In the genomic region with DNA sequence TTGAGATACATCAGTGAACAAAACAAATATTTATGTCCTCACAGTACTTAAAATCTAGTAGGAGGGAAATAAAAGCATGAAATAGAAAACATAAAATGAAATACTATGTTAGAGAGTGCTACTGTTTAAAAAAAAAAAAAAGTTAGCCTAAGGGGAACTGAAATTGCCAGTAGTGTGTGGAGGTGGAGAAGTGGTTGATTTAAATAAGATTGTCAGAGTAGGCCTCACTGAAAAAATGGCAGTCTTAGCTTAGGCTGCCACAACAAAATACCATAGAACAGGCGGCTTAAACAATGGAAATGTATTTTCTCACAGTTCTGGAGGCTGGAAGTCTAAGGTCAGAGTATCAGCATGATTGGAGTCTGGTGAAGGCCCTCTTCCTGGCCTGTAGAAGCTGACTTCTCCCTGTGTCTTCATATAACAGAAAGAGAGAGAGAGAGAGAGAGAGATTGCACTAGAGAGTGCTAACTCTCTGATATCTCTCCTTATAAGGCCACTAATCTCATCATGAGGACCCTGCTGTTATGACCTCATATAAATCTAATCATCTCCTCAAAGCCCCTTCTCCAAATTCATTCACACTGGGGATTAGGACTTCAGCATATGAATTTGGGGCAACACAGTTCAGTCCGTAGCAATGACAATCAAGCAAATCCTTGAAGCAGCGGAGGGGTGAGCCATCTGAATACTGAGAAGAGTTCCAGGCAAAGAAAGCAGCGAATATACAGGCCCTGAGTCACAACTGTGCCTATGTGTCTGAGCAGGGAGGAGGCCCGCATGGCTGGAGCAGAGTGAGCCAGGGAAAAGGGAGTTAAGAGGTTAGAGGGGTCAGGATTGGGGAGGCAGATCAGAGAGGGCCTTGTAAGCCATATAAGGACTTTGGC, we compare ENCODE assay signal across 1 cellular context.
TF ChIP-seq lines count a peak whose summit lies in the region.

No MANE protein-coding gene starts in this region.

TF ChIP-seq in HepG2, 621 proteins besides CTCF, POLR2A, EP300 and RAD21 (continued from another document):
- TF ChIP-seq, protein P1, sequence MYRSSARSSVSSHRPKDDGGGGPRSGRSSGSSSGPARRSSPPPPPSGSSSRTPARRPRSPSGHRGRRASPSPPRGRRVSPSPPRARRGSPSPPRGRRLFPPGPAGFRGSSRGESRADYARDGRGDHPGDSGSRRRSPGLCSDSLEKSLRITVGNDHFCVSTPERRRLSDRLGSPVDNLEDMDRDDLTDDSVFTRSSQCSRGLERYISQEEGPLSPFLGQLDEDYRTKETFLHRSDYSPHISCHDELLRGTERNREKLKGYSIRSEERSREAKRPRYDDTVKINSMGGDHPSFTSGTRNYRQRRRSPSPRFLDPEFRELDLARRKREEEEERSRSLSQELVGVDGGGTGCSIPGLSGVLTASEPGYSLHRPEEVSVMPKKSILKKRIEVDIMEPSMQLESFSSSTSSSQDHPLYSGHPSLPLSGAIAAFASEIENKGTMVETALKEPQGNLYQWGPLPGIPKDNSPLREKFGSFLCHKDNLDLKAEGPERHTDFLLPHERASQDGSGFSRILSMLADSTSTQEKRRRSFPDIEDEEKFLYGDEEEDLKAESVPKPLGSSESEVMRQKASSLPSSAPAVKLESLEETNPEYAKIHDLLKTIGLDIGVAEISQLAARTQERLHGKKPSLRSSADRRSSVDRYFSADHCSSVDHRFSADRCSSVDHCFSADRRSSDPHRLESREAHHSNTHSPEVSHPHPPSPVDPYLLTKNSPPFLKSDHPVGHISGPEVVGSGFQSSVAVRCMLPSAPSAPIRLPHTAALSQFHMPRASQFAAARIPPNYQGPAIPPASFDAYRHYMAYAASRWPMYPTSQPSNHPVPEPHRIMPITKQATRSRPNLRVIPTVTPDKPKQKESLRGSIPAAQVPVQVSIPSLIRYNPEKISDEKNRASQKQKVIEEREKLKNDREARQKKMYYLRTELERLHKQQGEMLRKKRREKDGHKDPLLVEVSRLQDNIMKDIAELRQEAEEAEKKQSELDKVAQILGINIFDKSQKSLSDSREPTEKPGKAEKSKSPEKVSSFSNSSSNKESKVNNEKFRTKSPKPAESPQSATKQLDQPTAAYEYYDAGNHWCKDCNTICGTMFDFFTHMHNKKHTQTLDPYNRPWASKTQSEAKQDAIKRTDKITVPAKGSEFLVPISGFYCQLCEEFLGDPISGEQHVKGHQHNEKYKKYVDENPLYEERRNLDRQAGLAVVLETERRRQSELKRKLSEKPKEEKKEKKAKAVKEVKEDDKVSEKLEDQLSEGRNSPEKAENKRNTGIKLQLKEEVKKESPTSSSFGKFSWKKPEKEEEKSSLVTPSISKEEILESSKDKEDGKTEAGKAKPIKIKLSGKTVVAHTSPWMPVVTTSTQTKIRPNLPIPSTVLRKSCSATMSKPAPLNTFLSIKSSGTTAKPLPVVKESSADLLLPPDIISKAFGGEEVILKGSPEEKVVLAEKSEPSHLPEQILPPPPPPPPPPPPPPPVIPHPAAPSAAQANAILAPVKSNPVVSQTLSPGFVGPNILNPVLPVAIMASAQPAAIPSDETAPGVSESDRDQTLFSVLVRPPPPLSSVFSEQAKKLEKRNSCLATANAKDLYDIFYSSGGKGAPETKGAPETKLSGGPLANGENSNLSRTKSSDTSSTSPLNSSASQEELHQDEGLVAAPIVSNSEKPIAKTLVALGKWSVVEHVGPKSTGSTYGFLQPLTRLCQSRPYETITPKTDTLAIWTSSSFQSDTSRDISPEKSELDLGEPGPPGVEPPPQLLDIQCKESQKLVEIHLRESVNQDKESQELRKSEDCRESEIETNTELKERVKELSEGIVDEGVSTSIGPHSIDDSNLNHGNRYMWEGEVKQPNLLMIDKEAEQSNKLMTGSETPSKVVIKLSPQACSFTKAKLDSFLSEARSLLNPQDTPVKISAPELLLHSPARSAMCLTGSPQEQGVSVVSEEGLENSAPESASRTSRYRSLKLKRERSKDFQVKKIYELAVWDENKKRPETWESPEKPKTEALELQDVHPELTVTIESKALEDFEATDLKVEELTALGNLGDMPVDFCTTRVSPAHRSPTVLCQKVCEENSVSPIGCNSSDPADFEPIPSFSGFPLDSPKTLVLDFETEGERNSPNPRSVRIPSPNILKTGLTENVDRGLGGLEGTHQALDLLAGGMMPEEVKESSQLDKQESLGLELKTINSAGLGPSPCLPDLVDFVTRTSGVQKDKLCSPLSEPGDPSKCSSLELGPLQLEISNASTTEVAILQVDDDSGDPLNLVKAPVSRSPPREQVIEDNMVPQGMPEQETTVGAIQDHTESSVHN (CRISPR knock-in tag; IDR thresholded peaks at IDR 0.05), result no peak
